19 cellular contexts compared by ENCODE assay signal in genomic region chr17:62826956-62827355, GRCh38. TPM values are rescaled to one million over a fixed set of nuclear protein-coding genes. Genes with fewer than 3 reads are reported as not detected.
"Had no signal": no experiment of that assay in that cellular context is flagged by ENCODE, and none has a peak within 500 bp of the region (broad histone marks: within the 10 kb centered on the region; RNA-seq: fewer than 3 reads in every experiment).

No MANE protein-coding gene starts in this region.

- H3K27me3 ChIP-seq: body of pancreas, dorsolateral prefrontal cortex, tibial nerve, uterus had no signal

- FAIRE-seq: colon, frontal cortex, kidney, TTC549 had no signal

- H3K27ac Mint-ChIP-seq: activated CD4-positive, alpha-beta T cell treated with anti-CD3 and anti-CD28 coated beads for 36 hours; nephron progenitor cell; progenitor cell of endocrine pancreas; stimulated activated naive CD8-positive, alpha-beta T cell treated with anti-CD3 and anti-CD28 coated beads, Interleukin-15, Interleukin-2, amounts not matched to agents 100 ng/mL and 50 ng/mL, for 24 hours; T-helper 2 cell treated with Interferon-gamma antibody and Interleukin-4, amounts not matched to agents 5 μg/mL and 100 μg/mL, for 36 hours had no signal

- H3K4me1 ChIP-seq: body of pancreas, tibial nerve, uterus had no signal

- H3K9me3 ChIP-seq: body of pancreas, tibial nerve, uterus had no signal

- DNase-seq: activated CD4-positive, alpha-beta T cell treated with anti-CD3 and anti-CD28 coated beads for 36 hours; activated CD4-positive, alpha-beta T cell treated with anti-CD3 and anti-CD28 coated beads, Interleukin-2, amount 50 U/mL, for 48 hours; activated naive CD4-positive, alpha-beta T cell treated with Interleukin-2 at 50 U/mL for 16 hours; body of pancreas; dorsolateral prefrontal cortex; kidney; nephron progenitor cell; uterus had no signal

- H3K27ac ChIP-seq: body of pancreas, epithelial cell of prostate, tibial nerve, uterus had no signal

- H3K4me1 Mint-ChIP-seq: activated CD4-positive, alpha-beta T cell treated with anti-CD3 and anti-CD28 coated beads for 36 hours had no signal

- H3K36me3 ChIP-seq: tibial nerve, uterus had no signal

- H3K27me3 Mint-ChIP-seq: stimulated activated naive CD8-positive, alpha-beta T cell treated with anti-CD3 and anti-CD28 coated beads, Interleukin-15, Interleukin-2, amounts not matched to agents 100 ng/mL and 50 ng/mL, for 24 hours had no signal

- H3K4me3 Mint-ChIP-seq: activated CD4-positive, alpha-beta T cell treated with anti-CD3 and anti-CD28 coated beads for 36 hours; nephron progenitor cell; stimulated activated naive CD8-positive, alpha-beta T cell treated with anti-CD3 and anti-CD28 coated beads, Interleukin-15, Interleukin-2, amounts not matched to agents 100 ng/mL and 50 ng/mL, for 24 hours; T-helper 2 cell treated with Interferon-gamma antibody and Interleukin-4, amounts not matched to agents 5 μg/mL and 100 μg/mL, for 36 hours had no signal

- H3K9me3 Mint-ChIP-seq: nephron progenitor cell; stimulated activated naive CD8-positive, alpha-beta T cell treated with anti-CD3 and anti-CD28 coated beads, Interleukin-15, Interleukin-2, amounts not matched to agents 100 ng/mL and 50 ng/mL, for 24 hours; T-helper 2 cell treated with Interferon-gamma antibody and Interleukin-4, amounts not matched to agents 5 μg/mL and 100 μg/mL, for 36 hours had no signal

- ATAC-seq: activated CD4-positive, alpha-beta T cell treated with anti-CD3 and anti-CD28 coated beads for 36 hours; body of pancreas; left lobe of liver had no signal

- H3K4me3 ChIP-seq: body of pancreas, lung, tibial nerve, uterus had no signal

RNA-seq across cellular contexts. Expression of gene MARCHF10, which starts 18.8 kb away (rescaled TPM):
- total RNA-seq: activated CD4-positive, alpha-beta T cell treated with anti-CD3 and anti-CD28 coated beads for 36 hours; left lobe of liver; progenitor cell of endocrine pancreas; skeletal muscle tissue had no signal
